1 cellular context compared by ENCODE assay signal in genomic region chr15:74130089-74130848, GRCh38.
TF ChIP-seq lines count a peak whose summit lies in the region.

TSS of gene ISLR2 (plus strand) at chr15:74130586. CDS start at chr15:74132755, 2,169 bp downstream.

TF ChIP-seq in K562, 482 proteins besides CTCF, POLR2A, EP300 and RAD21 (continued from another document):
- TF ChIP-seq, protein P1, sequence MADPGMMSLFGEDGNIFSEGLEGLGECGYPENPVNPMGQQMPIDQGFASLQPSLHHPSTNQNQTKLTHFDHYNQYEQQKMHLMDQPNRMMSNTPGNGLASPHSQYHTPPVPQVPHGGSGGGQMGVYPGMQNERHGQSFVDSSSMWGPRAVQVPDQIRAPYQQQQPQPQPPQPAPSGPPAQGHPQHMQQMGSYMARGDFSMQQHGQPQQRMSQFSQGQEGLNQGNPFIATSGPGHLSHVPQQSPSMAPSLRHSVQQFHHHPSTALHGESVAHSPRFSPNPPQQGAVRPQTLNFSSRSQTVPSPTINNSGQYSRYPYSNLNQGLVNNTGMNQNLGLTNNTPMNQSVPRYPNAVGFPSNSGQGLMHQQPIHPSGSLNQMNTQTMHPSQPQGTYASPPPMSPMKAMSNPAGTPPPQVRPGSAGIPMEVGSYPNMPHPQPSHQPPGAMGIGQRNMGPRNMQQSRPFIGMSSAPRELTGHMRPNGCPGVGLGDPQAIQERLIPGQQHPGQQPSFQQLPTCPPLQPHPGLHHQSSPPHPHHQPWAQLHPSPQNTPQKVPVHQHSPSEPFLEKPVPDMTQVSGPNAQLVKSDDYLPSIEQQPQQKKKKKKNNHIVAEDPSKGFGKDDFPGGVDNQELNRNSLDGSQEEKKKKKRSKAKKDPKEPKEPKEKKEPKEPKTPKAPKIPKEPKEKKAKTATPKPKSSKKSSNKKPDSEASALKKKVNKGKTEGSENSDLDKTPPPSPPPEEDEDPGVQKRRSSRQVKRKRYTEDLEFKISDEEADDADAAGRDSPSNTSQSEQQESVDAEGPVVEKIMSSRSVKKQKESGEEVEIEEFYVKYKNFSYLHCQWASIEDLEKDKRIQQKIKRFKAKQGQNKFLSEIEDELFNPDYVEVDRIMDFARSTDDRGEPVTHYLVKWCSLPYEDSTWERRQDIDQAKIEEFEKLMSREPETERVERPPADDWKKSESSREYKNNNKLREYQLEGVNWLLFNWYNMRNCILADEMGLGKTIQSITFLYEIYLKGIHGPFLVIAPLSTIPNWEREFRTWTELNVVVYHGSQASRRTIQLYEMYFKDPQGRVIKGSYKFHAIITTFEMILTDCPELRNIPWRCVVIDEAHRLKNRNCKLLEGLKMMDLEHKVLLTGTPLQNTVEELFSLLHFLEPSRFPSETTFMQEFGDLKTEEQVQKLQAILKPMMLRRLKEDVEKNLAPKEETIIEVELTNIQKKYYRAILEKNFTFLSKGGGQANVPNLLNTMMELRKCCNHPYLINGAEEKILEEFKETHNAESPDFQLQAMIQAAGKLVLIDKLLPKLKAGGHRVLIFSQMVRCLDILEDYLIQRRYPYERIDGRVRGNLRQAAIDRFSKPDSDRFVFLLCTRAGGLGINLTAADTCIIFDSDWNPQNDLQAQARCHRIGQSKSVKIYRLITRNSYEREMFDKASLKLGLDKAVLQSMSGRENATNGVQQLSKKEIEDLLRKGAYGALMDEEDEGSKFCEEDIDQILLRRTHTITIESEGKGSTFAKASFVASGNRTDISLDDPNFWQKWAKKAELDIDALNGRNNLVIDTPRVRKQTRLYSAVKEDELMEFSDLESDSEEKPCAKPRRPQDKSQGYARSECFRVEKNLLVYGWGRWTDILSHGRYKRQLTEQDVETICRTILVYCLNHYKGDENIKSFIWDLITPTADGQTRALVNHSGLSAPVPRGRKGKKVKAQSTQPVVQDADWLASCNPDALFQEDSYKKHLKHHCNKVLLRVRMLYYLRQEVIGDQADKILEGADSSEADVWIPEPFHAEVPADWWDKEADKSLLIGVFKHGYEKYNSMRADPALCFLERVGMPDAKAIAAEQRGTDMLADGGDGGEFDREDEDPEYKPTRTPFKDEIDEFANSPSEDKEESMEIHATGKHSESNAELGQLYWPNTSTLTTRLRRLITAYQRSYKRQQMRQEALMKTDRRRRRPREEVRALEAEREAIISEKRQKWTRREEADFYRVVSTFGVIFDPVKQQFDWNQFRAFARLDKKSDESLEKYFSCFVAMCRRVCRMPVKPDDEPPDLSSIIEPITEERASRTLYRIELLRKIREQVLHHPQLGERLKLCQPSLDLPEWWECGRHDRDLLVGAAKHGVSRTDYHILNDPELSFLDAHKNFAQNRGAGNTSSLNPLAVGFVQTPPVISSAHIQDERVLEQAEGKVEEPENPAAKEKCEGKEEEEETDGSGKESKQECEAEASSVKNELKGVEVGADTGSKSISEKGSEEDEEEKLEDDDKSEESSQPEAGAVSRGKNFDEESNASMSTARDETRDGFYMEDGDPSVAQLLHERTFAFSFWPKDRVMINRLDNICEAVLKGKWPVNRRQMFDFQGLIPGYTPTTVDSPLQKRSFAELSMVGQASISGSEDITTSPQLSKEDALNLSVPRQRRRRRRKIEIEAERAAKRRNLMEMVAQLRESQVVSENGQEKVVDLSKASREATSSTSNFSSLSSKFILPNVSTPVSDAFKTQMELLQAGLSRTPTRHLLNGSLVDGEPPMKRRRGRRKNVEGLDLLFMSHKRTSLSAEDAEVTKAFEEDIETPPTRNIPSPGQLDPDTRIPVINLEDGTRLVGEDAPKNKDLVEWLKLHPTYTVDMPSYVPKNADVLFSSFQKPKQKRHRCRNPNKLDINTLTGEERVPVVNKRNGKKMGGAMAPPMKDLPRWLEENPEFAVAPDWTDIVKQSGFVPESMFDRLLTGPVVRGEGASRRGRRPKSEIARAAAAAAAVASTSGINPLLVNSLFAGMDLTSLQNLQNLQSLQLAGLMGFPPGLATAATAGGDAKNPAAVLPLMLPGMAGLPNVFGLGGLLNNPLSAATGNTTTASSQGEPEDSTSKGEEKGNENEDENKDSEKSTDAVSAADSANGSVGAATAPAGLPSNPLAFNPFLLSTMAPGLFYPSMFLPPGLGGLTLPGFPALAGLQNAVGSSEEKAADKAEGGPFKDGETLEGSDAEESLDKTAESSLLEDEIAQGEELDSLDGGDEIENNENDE (IDR thresholded peaks at IDR 0.05; ENCODE audit: low read depth, low read length), result no peak
- TF ChIP-seq MBD1 (CRISPR knock-in tag; IDR thresholded peaks at IDR 0.05), result no peak
- TF ChIP-seq, protein P2, sequence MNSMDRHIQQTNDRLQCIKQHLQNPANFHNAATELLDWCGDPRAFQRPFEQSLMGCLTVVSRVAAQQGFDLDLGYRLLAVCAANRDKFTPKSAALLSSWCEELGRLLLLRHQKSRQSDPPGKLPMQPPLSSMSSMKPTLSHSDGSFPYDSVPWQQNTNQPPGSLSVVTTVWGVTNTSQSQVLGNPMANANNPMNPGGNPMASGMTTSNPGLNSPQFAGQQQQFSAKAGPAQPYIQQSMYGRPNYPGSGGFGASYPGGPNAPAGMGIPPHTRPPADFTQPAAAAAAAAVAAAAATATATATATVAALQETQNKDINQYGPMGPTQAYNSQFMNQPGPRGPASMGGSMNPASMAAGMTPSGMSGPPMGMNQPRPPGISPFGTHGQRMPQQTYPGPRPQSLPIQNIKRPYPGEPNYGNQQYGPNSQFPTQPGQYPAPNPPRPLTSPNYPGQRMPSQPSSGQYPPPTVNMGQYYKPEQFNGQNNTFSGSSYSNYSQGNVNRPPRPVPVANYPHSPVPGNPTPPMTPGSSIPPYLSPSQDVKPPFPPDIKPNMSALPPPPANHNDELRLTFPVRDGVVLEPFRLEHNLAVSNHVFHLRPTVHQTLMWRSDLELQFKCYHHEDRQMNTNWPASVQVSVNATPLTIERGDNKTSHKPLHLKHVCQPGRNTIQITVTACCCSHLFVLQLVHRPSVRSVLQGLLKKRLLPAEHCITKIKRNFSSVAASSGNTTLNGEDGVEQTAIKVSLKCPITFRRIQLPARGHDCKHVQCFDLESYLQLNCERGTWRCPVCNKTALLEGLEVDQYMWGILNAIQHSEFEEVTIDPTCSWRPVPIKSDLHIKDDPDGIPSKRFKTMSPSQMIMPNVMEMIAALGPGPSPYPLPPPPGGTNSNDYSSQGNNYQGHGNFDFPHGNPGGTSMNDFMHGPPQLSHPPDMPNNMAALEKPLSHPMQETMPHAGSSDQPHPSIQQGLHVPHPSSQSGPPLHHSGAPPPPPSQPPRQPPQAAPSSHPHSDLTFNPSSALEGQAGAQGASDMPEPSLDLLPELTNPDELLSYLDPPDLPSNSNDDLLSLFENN (IDR thresholded peaks at IDR 0.05; ENCODE audit: low read depth in 2 of 2, low read length in 2 of 2), result no peak
